ENCODE assay signal across 1 cellular context in genomic region chr17:41734139-41734948, GRCh38.
TF ChIP-seq lines count a peak whose summit lies in the region.

A gene with protein sequence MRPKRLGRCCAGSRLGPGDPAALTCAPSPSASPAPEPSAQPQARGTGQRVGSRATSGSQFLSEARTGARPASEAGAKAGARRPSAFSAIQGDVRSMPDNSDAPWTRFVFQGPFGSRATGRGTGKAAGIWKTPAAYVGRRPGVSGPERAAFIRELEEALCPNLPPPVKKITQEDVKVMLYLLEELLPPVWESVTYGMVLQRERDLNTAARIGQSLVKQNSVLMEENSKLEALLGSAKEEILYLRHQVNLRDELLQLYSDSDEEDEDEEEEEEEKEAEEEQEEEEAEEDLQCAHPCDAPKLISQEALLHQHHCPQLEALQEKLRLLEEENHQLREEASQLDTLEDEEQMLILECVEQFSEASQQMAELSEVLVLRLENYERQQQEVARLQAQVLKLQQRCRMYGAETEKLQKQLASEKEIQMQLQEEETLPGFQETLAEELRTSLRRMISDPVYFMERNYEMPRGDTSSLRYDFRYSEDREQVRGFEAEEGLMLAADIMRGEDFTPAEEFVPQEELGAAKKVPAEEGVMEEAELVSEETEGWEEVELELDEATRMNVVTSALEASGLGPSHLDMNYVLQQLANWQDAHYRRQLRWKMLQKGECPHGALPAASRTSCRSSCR (minus strand): TSS chr17:41734643. CDS start chr17:41734634, 9 bp downstream.

TF ChIP-seq in HepG2, 621 proteins besides CTCF, POLR2A, EP300 and RAD21 (continued from another document and continues in another):
- TF ChIP-seq, protein P1, sequence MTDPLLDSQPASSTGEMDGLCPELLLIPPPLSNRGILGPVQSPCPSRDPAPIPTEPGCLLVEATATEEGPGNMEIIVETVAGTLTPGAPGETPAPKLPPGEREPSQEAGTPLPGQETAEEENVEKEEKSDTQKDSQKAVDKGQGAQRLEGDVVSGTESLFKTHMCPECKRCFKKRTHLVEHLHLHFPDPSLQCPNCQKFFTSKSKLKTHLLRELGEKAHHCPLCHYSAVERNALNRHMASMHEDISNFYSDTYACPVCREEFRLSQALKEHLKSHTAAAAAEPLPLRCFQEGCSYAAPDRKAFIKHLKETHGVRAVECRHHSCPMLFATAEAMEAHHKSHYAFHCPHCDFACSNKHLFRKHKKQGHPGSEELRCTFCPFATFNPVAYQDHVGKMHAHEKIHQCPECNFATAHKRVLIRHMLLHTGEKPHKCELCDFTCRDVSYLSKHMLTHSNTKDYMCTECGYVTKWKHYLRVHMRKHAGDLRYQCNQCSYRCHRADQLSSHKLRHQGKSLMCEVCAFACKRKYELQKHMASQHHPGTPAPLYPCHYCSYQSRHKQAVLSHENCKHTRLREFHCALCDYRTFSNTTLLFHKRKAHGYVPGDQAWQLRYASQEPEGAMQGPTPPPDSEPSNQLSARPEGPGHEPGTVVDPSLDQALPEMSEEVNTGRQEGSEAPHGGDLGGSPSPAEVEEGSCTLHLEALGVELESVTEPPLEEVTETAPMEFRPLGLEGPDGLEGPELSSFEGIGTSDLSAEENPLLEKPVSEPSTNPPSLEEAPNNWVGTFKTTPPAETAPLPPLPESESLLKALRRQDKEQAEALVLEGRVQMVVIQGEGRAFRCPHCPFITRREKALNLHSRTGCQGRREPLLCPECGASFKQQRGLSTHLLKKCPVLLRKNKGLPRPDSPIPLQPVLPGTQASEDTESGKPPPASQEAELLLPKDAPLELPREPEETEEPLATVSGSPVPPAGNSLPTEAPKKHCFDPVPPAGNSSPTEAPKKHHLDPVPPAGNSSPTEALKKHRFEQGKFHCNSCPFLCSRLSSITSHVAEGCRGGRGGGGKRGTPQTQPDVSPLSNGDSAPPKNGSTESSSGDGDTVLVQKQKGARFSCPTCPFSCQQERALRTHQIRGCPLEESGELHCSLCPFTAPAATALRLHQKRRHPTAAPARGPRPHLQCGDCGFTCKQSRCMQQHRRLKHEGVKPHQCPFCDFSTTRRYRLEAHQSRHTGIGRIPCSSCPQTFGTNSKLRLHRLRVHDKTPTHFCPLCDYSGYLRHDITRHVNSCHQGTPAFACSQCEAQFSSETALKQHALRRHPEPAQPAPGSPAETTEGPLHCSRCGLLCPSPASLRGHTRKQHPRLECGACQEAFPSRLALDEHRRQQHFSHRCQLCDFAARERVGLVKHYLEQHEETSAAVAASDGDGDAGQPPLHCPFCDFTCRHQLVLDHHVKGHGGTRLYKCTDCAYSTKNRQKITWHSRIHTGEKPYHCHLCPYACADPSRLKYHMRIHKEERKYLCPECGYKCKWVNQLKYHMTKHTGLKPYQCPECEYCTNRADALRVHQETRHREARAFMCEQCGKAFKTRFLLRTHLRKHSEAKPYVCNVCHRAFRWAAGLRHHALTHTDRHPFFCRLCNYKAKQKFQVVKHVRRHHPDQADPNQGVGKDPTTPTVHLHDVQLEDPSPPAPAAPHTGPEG (CRISPR knock-in tag; IDR thresholded peaks at IDR 0.05): peak; percentile 1; the same call in 1 of the 2 replicates
- TF ChIP-seq ZFP91 (CRISPR knock-in tag; IDR thresholded peaks at IDR 0.05; ENCODE audit: borderline replicate concordance): peak; percentile 56; the same call in 1 of the 2 replicates
- TF ChIP-seq SOX13 (IDR thresholded peaks at IDR 0.05): no peak
- TF ChIP-seq SOX13 (CRISPR knock-in tag; conservative IDR thresholded peaks at IDR 0.05 in 1 of 2, IDR thresholded peaks at IDR 0.05 in 1 of 2): peak in 1 of 2 experiments; percentile 19; a peak in 1 of 4 replicates
- TF ChIP-seq SRSF1 (optimal IDR thresholded peaks at IDR 0.05; ENCODE audit: low read depth, low read length): no peak
- 0 out of 2 replicates have a peak, but pooled peaks have one; percentile 52 for TF ChIP-seq ZNF3 (CRISPR knock-in tag; IDR thresholded peaks at IDR 0.05)
- TF ChIP-seq, protein P2, sequence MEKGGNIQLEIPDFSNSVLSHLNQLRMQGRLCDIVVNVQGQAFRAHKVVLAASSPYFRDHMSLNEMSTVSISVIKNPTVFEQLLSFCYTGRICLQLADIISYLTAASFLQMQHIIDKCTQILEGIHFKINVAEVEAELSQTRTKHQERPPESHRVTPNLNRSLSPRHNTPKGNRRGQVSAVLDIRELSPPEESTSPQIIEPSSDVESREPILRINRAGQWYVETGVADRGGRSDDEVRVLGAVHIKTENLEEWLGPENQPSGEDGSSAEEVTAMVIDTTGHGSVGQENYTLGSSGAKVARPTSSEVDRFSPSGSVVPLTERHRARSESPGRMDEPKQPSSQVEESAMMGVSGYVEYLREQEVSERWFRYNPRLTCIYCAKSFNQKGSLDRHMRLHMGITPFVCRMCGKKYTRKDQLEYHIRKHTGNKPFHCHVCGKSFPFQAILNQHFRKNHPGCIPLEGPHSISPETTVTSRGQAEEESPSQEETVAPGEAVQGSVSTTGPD (CRISPR knock-in tag; IDR thresholded peaks at IDR 0.05): 0 out of 2 replicates have a peak, but pooled peaks have one; percentile 33
- TF ChIP-seq ZNF44 (CRISPR knock-in tag; IDR thresholded peaks at IDR 0.05): 0 out of 2 replicates have a peak, but pooled peaks have one; percentile 58
- TF ChIP-seq NCOR1 (IDR thresholded peaks at IDR 0.05; ENCODE audit: borderline replicate concordance, low read length): no peak
- 0 out of 2 replicates have a peak, but pooled peaks have one; percentile 51 for TF ChIP-seq ZNF646 (CRISPR knock-in tag; IDR thresholded peaks at IDR 0.05)
- TF ChIP-seq, protein P3, sequence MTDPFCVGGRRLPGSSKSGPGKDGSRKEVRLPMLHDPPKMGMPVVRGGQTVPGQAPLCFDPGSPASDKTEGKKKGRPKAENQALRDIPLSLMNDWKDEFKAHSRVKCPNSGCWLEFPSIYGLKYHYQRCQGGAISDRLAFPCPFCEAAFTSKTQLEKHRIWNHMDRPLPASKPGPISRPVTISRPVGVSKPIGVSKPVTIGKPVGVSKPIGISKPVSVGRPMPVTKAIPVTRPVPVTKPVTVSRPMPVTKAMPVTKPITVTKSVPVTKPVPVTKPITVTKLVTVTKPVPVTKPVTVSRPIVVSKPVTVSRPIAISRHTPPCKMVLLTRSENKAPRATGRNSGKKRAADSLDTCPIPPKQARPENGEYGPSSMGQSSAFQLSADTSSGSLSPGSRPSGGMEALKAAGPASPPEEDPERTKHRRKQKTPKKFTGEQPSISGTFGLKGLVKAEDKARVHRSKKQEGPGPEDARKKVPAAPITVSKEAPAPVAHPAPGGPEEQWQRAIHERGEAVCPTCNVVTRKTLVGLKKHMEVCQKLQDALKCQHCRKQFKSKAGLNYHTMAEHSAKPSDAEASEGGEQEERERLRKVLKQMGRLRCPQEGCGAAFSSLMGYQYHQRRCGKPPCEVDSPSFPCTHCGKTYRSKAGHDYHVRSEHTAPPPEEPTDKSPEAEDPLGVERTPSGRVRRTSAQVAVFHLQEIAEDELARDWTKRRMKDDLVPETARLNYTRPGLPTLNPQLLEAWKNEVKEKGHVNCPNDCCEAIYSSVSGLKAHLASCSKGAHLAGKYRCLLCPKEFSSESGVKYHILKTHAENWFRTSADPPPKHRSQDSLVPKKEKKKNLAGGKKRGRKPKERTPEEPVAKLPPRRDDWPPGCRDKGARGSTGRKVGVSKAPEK (CRISPR knock-in tag; IDR thresholded peaks at IDR 0.05; ENCODE audit: borderline replicate concordance): no peak
- 0 out of 2 replicates have a peak, but pooled peaks have one; percentile 53 for TF ChIP-seq KDM3A (CRISPR knock-in tag; IDR thresholded peaks at IDR 0.05; ENCODE audit: low read depth)
- TF ChIP-seq REL (CRISPR knock-in tag; conservative IDR thresholded peaks at IDR 0.05): no peak
- no peak for TF ChIP-seq SP5 (CRISPR knock-in tag; IDR thresholded peaks at IDR 0.05; ENCODE audit: borderline replicate concordance, low read depth)
- TF ChIP-seq SP140L (CRISPR knock-in tag; IDR thresholded peaks at IDR 0.05; ENCODE audit: borderline replicate concordance): 0 out of 2 replicates have a peak, but pooled peaks have one; percentile 26
- peak; percentile 85; the same call in 1 of the 2 replicates for TF ChIP-seq AHR (CRISPR knock-in tag; IDR thresholded peaks at IDR 0.05)
- TF ChIP-seq, protein P4, sequence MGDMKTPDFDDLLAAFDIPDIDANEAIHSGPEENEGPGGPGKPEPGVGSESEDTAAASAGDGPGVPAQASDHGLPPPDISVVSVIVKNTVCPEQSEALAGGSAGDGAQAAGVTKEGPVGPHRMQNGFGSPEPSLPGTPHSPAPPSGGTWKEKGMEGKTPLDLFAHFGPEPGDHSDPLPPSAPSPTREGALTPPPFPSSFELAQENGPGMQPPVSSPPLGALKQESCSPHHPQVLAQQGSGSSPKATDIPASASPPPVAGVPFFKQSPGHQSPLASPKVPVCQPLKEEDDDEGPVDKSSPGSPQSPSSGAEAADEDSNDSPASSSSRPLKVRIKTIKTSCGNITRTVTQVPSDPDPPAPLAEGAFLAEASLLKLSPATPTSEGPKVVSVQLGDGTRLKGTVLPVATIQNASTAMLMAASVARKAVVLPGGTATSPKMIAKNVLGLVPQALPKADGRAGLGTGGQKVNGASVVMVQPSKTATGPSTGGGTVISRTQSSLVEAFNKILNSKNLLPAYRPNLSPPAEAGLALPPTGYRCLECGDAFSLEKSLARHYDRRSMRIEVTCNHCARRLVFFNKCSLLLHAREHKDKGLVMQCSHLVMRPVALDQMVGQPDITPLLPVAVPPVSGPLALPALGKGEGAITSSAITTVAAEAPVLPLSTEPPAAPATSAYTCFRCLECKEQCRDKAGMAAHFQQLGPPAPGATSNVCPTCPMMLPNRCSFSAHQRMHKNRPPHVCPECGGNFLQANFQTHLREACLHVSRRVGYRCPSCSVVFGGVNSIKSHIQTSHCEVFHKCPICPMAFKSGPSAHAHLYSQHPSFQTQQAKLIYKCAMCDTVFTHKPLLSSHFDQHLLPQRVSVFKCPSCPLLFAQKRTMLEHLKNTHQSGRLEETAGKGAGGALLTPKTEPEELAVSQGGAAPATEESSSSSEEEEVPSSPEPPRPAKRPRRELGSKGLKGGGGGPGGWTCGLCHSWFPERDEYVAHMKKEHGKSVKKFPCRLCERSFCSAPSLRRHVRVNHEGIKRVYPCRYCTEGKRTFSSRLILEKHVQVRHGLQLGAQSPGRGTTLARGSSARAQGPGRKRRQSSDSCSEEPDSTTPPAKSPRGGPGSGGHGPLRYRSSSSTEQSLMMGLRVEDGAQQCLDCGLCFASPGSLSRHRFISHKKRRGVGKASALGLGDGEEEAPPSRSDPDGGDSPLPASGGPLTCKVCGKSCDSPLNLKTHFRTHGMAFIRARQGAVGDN (CRISPR knock-in tag; IDR thresholded peaks at IDR 0.05): peak; percentile 65
- TF ChIP-seq, protein P5, sequence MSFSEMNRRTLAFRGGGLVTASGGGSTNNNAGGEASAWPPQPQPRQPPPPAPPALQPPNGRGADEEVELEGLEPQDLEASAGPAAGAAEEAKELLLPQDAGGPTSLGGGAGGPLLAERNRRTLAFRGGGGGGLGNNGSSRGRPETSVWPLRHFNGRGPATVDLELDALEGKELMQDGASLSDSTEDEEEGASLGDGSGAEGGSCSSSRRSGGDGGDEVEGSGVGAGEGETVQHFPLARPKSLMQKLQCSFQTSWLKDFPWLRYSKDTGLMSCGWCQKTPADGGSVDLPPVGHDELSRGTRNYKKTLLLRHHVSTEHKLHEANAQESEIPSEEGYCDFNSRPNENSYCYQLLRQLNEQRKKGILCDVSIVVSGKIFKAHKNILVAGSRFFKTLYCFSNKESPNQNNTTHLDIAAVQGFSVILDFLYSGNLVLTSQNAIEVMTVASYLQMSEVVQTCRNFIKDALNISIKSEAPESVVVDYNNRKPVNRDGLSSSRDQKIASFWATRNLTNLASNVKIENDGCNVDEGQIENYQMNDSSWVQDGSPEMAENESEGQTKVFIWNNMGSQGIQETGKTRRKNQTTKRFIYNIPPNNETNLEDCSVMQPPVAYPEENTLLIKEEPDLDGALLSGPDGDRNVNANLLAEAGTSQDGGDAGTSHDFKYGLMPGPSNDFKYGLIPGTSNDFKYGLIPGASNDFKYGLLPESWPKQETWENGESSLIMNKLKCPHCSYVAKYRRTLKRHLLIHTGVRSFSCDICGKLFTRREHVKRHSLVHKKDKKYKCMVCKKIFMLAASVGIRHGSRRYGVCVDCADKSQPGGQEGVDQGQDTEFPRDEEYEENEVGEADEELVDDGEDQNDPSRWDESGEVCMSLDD (CRISPR knock-in tag; IDR thresholded peaks at IDR 0.05; ENCODE audit: borderline replicate concordance): no peak
